ENCODE assay signal across 10 cellular contexts in the genomic region with DNA sequence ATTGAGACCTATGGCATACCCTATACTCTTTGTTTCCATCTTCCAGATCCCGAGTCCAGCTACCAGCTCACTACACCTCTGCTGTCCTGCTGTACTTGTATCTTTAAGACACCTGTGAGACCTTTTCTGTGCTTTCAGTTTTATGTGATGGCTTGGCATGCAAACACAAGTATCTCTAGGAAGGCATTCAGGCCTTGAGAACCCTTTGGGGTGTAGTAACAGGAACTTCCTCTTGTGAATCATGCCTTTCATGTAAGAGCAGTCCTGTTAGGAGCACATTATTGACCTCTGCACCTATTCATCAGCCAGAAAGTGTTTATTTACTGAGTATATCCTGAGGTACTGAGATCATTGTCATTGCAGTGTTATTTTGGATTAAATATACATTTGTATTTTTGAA.
A peak's percentile ranks its signal among the peaks of the same experiment; 100 is the strongest.
DNase-seq lines count a peak whose midpoint lies in the region; ATAC-seq and TF ChIP-seq lines count a peak whose summit lies in the region.
"Had no signal": no experiment of that assay in that cellular context is flagged by ENCODE, and none has a peak within 500 bp of the region (broad histone marks: within the 10 kb centered on the region; RNA-seq: fewer than 3 reads in every experiment).

No MANE protein-coding gene starts in this region.

- no peaks in the 10 kb centered on the region for H3K9me3 ChIP-seq in DOHH2 (ENCODE audit: control insufficient read depth, insufficient read depth, low read length)

- H3K4me2 ChIP-seq in DOHH2 (ENCODE audit: low read length) = peak overlapping the region; percentile 64

- H3K27me3 ChIP-seq in DOHH2 (ENCODE audit: control insufficient read depth, low read length) = no peaks in the 10 kb centered on the region

- peaks cover 10% of the 10 kb centered on the region for H3F3A ChIP-seq in DOHH2 (ENCODE audit: control insufficient read depth, insufficient read depth)

- peaks cover 48% of the 10 kb centered on the region for H3K4me1 ChIP-seq in DOHH2 (ENCODE audit: control insufficient read depth, low read length)

- in situ Hi-C loops in astrocyte of the spinal cord (cut with HindIII; ENCODE audit: low sequenced_read_pairs) = no loop called here

- peak overlapping the region; percentile 78 for H3K27ac ChIP-seq in DOHH2 (ENCODE audit: low read depth, low read length)
- no peak overlapping the region for H3K27ac ChIP-seq in caudate nucleus (ENCODE audit: low read depth, low read length)

- H4K20me1 ChIP-seq in DOHH2 (ENCODE audit: control insufficient read depth, insufficient read depth, low read depth, low read length) = no peaks in the 10 kb centered on the region

- H3K9me2 ChIP-seq in DOHH2 (replicated peaks; ENCODE audit: control insufficient read depth, low read length) = no peaks in the 10 kb centered on the region

- H3K36me3 ChIP-seq in DOHH2 (ENCODE audit: control insufficient read depth, low read length) = no peaks in the 10 kb centered on the region

- DNase-seq in astrocyte of the spinal cord (ENCODE audit: low read depth, low spot score) (peak; percentile 44), caudate nucleus (lab: John Stamatoyannopoulos, UW) (no peak), NCI-H187 treated with DMSO at 0.1 percent for 48 hours (lab: John Stamatoyannopoulos, UW) (no peak), superior temporal gyrus (ENCODE audit: extremely low spot score) (no peak)
- DNase-seq in activated T-cell treated with anti-CD3 and anti-CD28 coated beads, Interleukin-2, amount 50 U/mL, for 1 hour = no peak
- DNase-seq: activated naive CD4-positive, alpha-beta T cell treated with anti-CD3 and anti-CD28 coated beads for 36 hours; NCI-H345 had no signal

- ATAC-seq in GM19455 (IDR thresholded peaks at IDR 0.05; ENCODE audit: unreplicated experiment) = peak; percentile 70
- ATAC-seq in HG03139 (IDR thresholded peaks at IDR 0.05; ENCODE audit: unreplicated experiment) = peak; percentile 66

- TF ChIP-seq CTCF in DOHH2 (IDR thresholded peaks at IDR 0.05; ENCODE audit: low read depth, low read length, poor library complexity, severe bottlenecking) (no peak), astrocyte of the spinal cord (IDR thresholded peaks at IDR 0.05; ENCODE audit: low read depth, low read length) (no peak)

- H3K79me2 ChIP-seq in DOHH2 (ENCODE audit: control insufficient read depth, low read length) = no peaks in the 10 kb centered on the region

- peak overlapping the region; percentile 63 for H3K4me3 ChIP-seq in DOHH2 (ENCODE audit: low read length)
- no peak overlapping the region for H3K4me3 ChIP-seq in astrocyte of the spinal cord (ENCODE audit: low read depth, low read length)
